In genomic region chr5:159331099-159331973, GRCh38 we compare ENCODE assay signal across 8 cellular contexts. TPM values are rescaled to one million over a fixed set of nuclear protein-coding genes. Genes with fewer than 3 reads are reported as not detected.
A peak's percentile ranks its signal among the peaks of the same experiment; 100 is the strongest.
DNase-seq lines count a peak whose midpoint lies in the region; ATAC-seq and TF ChIP-seq lines count a peak whose summit lies in the region.

No MANE protein-coding gene starts in this region.

- H3K36me3 ChIP-seq in tibial nerve: no peaks in the 10 kb centered on the region

- 6 to 7% methylated on average over 43 to 47 of the region's 50 CpGs for WGBS in tibial nerve, 2 donors

- no peak for TF ChIP-seq EP300 in tibial nerve (IDR thresholded peaks at IDR 0.05)

- peak overlapping the region; percentile 58 for H3K27ac Mint-ChIP-seq in activated T-helper 1 cell treated with anti-CD3 and anti-CD28 coated beads, Interleukin-12 subunit alpha, Interleukin-12 subunit beta, Interleukin-2, Interleukin-4 antibody, amounts not matched to agents 30 ng/mL and 10 ng/mL and 1 ng/mL, durations not matched to agents 14 hours and 24 hours and 36 hours

- peak overlapping the region; percentile 72 for H3K4me3 Mint-ChIP-seq in activated T-helper 1 cell treated with anti-CD3 and anti-CD28 coated beads, Interleukin-12 subunit alpha, Interleukin-12 subunit beta, Interleukin-2, Interleukin-4 antibody, amounts not matched to agents 30 ng/mL and 10 ng/mL and 1 ng/mL, durations not matched to agents 14 hours and 24 hours and 36 hours

- ATAC-seq in HG03025 (IDR thresholded peaks at IDR 0.05; ENCODE audit: low FRiP score, unreplicated experiment): peak; percentile 52
- ATAC-seq in omental fat pad (ENCODE audit: low FRiP score): peak; percentile 86

- peaks cover 0 to 46% of the 10 kb centered on the region in 2 donors for H3K27me3 ChIP-seq in tibial nerve

- no peaks in the 10 kb centered on the region for H3K9me3 ChIP-seq in tibial nerve

- peaks cover 5% of the 10 kb centered on the region for H3K9me3 Mint-ChIP-seq in activated T-helper 1 cell treated with anti-CD3 and anti-CD28 coated beads, Interleukin-12 subunit alpha, Interleukin-12 subunit beta, Interleukin-2, Interleukin-4 antibody, amounts not matched to agents 30 ng/mL and 10 ng/mL and 1 ng/mL, durations not matched to agents 14 hours and 24 hours and 36 hours

- no peak overlapping the region for H3K27ac ChIP-seq in tibial nerve

- peaks cover 56% of the 10 kb centered on the region for H3K4me1 Mint-ChIP-seq in activated T-helper 1 cell treated with anti-CD3 and anti-CD28 coated beads, Interleukin-12 subunit alpha, Interleukin-12 subunit beta, Interleukin-2, Interleukin-4 antibody, amounts not matched to agents 30 ng/mL and 10 ng/mL and 1 ng/mL, durations not matched to agents 14 hours and 24 hours and 36 hours (ENCODE audit: low read depth)

- H3K27me3 Mint-ChIP-seq in activated T-helper 1 cell treated with anti-CD3 and anti-CD28 coated beads, Interleukin-12 subunit alpha, Interleukin-12 subunit beta, Interleukin-2, Interleukin-4 antibody, amounts not matched to agents 30 ng/mL and 10 ng/mL and 1 ng/mL, durations not matched to agents 14 hours and 24 hours and 36 hours (ENCODE audit: insufficient read depth): peaks cover 25% of the 10 kb centered on the region

- DNase-seq in NCI-H2227 (lab: John Stamatoyannopoulos, UW; ENCODE audit: unreplicated experiment) (peak; percentile 23), NCI-H2227 treated with DMSO at 0.1 percent for 48 hours (lab: John Stamatoyannopoulos, UW) (no peak), fibroblast of villous mesenchyme (ENCODE audit: low read depth) (peak; percentile 25), omental fat pad (ENCODE audit: low spot score) (peak; percentile 82), tibial nerve (ENCODE audit: low spot score in 2 of 2) (peak; percentile 28 to 66)
- DNase-seq in activated T-helper 1 cell treated with anti-CD3 and anti-CD28 coated beads, Interleukin-12 subunit alpha, Interleukin-12 subunit beta, Interleukin-2, Interleukin-4 antibody, amounts not matched to agents 30 ng/mL and 10 ng/mL and 1 ng/mL, durations not matched to agents 14 hours and 24 hours and 36 hours (ENCODE audit: low spot score): peak; percentile 53

- no peak for TF ChIP-seq POLR2A in tibial nerve (IDR thresholded peaks at IDR 0.05)

- H3K4me3 ChIP-seq in fibroblast of villous mesenchyme (ENCODE audit: low read depth, low read length): peak overlapping the region; percentile 60
- peak overlapping the region; percentile 3 to 49 (median 26) for H3K4me3 ChIP-seq in tibial nerve

- peaks cover 13% of the 10 kb centered on the region for H3K36me3 Mint-ChIP-seq in activated T-helper 1 cell treated with anti-CD3 and anti-CD28 coated beads, Interleukin-12 subunit alpha, Interleukin-12 subunit beta, Interleukin-2, Interleukin-4 antibody, amounts not matched to agents 30 ng/mL and 10 ng/mL and 1 ng/mL, durations not matched to agents 14 hours and 24 hours and 36 hours (ENCODE audit: low read depth)

- TF ChIP-seq CTCF in fibroblast of villous mesenchyme (IDR thresholded peaks at IDR 0.05; ENCODE audit: insufficient read depth, low read depth, low read length): peak; percentile 83
- peak in 1 of 3 donors; percentile 60 for TF ChIP-seq CTCF in omental fat pad (IDR thresholded peaks at IDR 0.05)
- peak; percentile 55 to 68 (median 58) for TF ChIP-seq CTCF in tibial nerve (IDR thresholded peaks at IDR 0.05)

- peaks cover 0 to 12% (median 0%) of the 10 kb centered on the region in 4 donors for H3K4me1 ChIP-seq in tibial nerve

- intact Hi-C loops in activated T-helper 1 cell treated with anti-CD3 and anti-CD28 coated beads, Interleukin-12 subunit alpha, Interleukin-12 subunit beta, Interleukin-2, Interleukin-4 antibody, amounts not matched to agents 30 ng/mL and 10 ng/mL and 1 ng/mL, durations not matched to agents 14 hours and 24 hours and 36 hours (cut with micrococcal nuclease): loop anchor here (1.0 to 5.0 kb wide), 4 partner anchors 67 to 656 kb away; no protein-coding TSS in a partner anchor

TF ChIP-seq in PFSK-1, 5 proteins besides CTCF, POLR2A, EP300 and RAD21:
- TF ChIP-seq FOXP2 (optimal IDR thresholded peaks at IDR 0.05; ENCODE audit: borderline replicate concordance, extremely low read depth, extremely low read length, insufficient read depth) (peak; percentile 16), SIN3A (IDR thresholded peaks at IDR 0.05; ENCODE audit: borderline replicate concordance, insufficient read depth, low read length) (no peak)

RNA-seq across cellular contexts. Expression of gene IL12B, which starts 1.0 kb away (rescaled TPM):
- not detected for polyA plus RNA-seq in PFSK-1 (2012; ENCODE audit: insufficient read length, low read depth)
- not detected in 2 replicates for total RNA-seq in activated T-helper 1 cell treated with anti-CD3 and anti-CD28 coated beads, Interleukin-12 subunit alpha, Interleukin-12 subunit beta, Interleukin-2, Interleukin-4 antibody, amounts not matched to agents 30 ng/mL and 10 ng/mL and 1 ng/mL, durations not matched to agents 14 hours and 24 hours and 36 hours
- total RNA-seq in fibroblast of villous mesenchyme (not detected in 2 replicates), omental fat pad (not detected), tibial nerve (not detected)
